ENCODE assay signal across 1 cellular context in genomic region chr6:43021270-43022047, GRCh38.
TF ChIP-seq lines count a peak whose summit lies in the region.

TSS of gene RRP36 (plus strand) at chr6:43021623. CDS start at chr6:43021655, 32 bp downstream.

TF ChIP-seq in K562, 482 proteins besides CTCF, POLR2A, EP300 and RAD21 (continued from another document and continues in another):
- TF ChIP-seq VEZF1 (CRISPR knock-in tag; IDR thresholded peaks at IDR 0.05) = peak; percentile 53
- peak; percentile 23 for TF ChIP-seq PCBP1 (IDR thresholded peaks at IDR 0.05; ENCODE audit: low read depth, low read length, poor library complexity, severe bottlenecking)
- TF ChIP-seq, protein P1, sequence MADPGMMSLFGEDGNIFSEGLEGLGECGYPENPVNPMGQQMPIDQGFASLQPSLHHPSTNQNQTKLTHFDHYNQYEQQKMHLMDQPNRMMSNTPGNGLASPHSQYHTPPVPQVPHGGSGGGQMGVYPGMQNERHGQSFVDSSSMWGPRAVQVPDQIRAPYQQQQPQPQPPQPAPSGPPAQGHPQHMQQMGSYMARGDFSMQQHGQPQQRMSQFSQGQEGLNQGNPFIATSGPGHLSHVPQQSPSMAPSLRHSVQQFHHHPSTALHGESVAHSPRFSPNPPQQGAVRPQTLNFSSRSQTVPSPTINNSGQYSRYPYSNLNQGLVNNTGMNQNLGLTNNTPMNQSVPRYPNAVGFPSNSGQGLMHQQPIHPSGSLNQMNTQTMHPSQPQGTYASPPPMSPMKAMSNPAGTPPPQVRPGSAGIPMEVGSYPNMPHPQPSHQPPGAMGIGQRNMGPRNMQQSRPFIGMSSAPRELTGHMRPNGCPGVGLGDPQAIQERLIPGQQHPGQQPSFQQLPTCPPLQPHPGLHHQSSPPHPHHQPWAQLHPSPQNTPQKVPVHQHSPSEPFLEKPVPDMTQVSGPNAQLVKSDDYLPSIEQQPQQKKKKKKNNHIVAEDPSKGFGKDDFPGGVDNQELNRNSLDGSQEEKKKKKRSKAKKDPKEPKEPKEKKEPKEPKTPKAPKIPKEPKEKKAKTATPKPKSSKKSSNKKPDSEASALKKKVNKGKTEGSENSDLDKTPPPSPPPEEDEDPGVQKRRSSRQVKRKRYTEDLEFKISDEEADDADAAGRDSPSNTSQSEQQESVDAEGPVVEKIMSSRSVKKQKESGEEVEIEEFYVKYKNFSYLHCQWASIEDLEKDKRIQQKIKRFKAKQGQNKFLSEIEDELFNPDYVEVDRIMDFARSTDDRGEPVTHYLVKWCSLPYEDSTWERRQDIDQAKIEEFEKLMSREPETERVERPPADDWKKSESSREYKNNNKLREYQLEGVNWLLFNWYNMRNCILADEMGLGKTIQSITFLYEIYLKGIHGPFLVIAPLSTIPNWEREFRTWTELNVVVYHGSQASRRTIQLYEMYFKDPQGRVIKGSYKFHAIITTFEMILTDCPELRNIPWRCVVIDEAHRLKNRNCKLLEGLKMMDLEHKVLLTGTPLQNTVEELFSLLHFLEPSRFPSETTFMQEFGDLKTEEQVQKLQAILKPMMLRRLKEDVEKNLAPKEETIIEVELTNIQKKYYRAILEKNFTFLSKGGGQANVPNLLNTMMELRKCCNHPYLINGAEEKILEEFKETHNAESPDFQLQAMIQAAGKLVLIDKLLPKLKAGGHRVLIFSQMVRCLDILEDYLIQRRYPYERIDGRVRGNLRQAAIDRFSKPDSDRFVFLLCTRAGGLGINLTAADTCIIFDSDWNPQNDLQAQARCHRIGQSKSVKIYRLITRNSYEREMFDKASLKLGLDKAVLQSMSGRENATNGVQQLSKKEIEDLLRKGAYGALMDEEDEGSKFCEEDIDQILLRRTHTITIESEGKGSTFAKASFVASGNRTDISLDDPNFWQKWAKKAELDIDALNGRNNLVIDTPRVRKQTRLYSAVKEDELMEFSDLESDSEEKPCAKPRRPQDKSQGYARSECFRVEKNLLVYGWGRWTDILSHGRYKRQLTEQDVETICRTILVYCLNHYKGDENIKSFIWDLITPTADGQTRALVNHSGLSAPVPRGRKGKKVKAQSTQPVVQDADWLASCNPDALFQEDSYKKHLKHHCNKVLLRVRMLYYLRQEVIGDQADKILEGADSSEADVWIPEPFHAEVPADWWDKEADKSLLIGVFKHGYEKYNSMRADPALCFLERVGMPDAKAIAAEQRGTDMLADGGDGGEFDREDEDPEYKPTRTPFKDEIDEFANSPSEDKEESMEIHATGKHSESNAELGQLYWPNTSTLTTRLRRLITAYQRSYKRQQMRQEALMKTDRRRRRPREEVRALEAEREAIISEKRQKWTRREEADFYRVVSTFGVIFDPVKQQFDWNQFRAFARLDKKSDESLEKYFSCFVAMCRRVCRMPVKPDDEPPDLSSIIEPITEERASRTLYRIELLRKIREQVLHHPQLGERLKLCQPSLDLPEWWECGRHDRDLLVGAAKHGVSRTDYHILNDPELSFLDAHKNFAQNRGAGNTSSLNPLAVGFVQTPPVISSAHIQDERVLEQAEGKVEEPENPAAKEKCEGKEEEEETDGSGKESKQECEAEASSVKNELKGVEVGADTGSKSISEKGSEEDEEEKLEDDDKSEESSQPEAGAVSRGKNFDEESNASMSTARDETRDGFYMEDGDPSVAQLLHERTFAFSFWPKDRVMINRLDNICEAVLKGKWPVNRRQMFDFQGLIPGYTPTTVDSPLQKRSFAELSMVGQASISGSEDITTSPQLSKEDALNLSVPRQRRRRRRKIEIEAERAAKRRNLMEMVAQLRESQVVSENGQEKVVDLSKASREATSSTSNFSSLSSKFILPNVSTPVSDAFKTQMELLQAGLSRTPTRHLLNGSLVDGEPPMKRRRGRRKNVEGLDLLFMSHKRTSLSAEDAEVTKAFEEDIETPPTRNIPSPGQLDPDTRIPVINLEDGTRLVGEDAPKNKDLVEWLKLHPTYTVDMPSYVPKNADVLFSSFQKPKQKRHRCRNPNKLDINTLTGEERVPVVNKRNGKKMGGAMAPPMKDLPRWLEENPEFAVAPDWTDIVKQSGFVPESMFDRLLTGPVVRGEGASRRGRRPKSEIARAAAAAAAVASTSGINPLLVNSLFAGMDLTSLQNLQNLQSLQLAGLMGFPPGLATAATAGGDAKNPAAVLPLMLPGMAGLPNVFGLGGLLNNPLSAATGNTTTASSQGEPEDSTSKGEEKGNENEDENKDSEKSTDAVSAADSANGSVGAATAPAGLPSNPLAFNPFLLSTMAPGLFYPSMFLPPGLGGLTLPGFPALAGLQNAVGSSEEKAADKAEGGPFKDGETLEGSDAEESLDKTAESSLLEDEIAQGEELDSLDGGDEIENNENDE (IDR thresholded peaks at IDR 0.05; ENCODE audit: low read depth, low read length) = no peak
- TF ChIP-seq TCF7 (IDR thresholded peaks at IDR 0.05; ENCODE audit: borderline replicate concordance) = no peak
- TF ChIP-seq EHMT2 (IDR thresholded peaks at IDR 0.05) = no peak
- 0 out of 2 replicates have a peak, but pooled peaks have one; percentile 27 for TF ChIP-seq PTRF (tag; IDR thresholded peaks at IDR 0.05)
- TF ChIP-seq TRIM28 (IDR thresholded peaks at IDR 0.05) = 0 out of 2 replicates have a peak, but pooled peaks have one; percentile 43
- TF ChIP-seq HNRNPLL (IDR thresholded peaks at IDR 0.05; ENCODE audit: low read depth, low read length, poor library complexity, severe bottlenecking) = no peak
- TF ChIP-seq MCM2 (IDR thresholded peaks at IDR 0.05; ENCODE audit: low read depth) = no peak
- TF ChIP-seq NR2C1 (IDR thresholded peaks at IDR 0.05) = no peak
- peak; percentile 5; the same call in 1 of the 2 replicates for TF ChIP-seq NR2C1 (tag; IDR thresholded peaks at IDR 0.05)
- peak in 1 of 2 experiments; percentile 70; a peak in 1 of 4 replicates for TF ChIP-seq NONO (IDR thresholded peaks at IDR 0.05; ENCODE audit: low read depth in 2 of 2, low read length in 1 of 2)
- no peak for TF ChIP-seq NFE2 (IDR thresholded peaks at IDR 0.05; ENCODE audit: low read depth)
- no peak for TF ChIP-seq PBX2 (CRISPR knock-in tag; IDR thresholded peaks at IDR 0.05; ENCODE audit: low read depth)
- TF ChIP-seq PBX2 (tag; conservative IDR thresholded peaks at IDR 0.05; ENCODE audit: low read depth) = 0 out of 2 replicates have a peak, but pooled peaks have one; percentile 7
- peak; percentile 50; the same call in 1 of the 2 replicates for TF ChIP-seq C11orf30 (IDR thresholded peaks at IDR 0.05; ENCODE audit: low read depth)
- TF ChIP-seq POLR2AphosphoS2 (IDR thresholded peaks at IDR 0.05; ENCODE audit: low read length) = peak; percentile 98; the same call in 1 of the 2 replicates
- peak; percentile 54; the same call in 1 of the 2 replicates for TF ChIP-seq GABPB2 (CRISPR knock-in tag; conservative IDR thresholded peaks at IDR 0.05)
- no peak for TF ChIP-seq ZNF444 (CRISPR knock-in tag; IDR thresholded peaks at IDR 0.05)
- TF ChIP-seq TBL1XR1 (IDR thresholded peaks at IDR 0.05; ENCODE audit: low read length in 2 of 2) = no peak
- no peak for TF ChIP-seq ZNF764 (CRISPR knock-in tag; IDR thresholded peaks at IDR 0.05; ENCODE audit: low read depth)
- TF ChIP-seq ZNF263 (CRISPR knock-in tag; IDR thresholded peaks at IDR 0.05; ENCODE audit: borderline replicate concordance) = peak; percentile 33; the same call in 1 of the 2 replicates
- TF ChIP-seq ZNF644 (tag; IDR thresholded peaks at IDR 0.05; ENCODE audit: low read depth) = peak; percentile 26
- TF ChIP-seq KDM2B (CRISPR knock-in tag; IDR thresholded peaks at IDR 0.05) = no peak
- peak; percentile 61 for TF ChIP-seq NFRKB (IDR thresholded peaks at IDR 0.05; ENCODE audit: low read depth)
- peak; percentile 61 for TF ChIP-seq HCFC1 (IDR thresholded peaks at IDR 0.05; ENCODE audit: low read depth, low read length)
- no peak for TF ChIP-seq NR3C1 (CRISPR knock-in tag; IDR thresholded peaks at IDR 0.05)
- no peak for TF ChIP-seq ZNF3 (CRISPR knock-in tag; IDR thresholded peaks at IDR 0.05)
- TF ChIP-seq POLR3G (IDR thresholded peaks at IDR 0.05; ENCODE audit: extremely low read depth, insufficient read length, insufficient replicate concordance) = no peak
- TF ChIP-seq SMARCA4 (IDR thresholded peaks at IDR 0.05) = no peak
- peak; percentile 46; the same call in 1 of the 2 replicates for TF ChIP-seq JUND (IDR thresholded peaks at IDR 0.05; ENCODE audit: borderline replicate concordance, low read depth, low read length)
- TF ChIP-seq JUND (tag; IDR thresholded peaks at IDR 0.05; ENCODE audit: borderline replicate concordance, low read depth, low read length) = no peak; the same call in 2 of the 3 replicates
- TF ChIP-seq PATZ1 (CRISPR knock-in tag; IDR thresholded peaks at IDR 0.05; ENCODE audit: borderline replicate concordance) = no peak
- TF ChIP-seq STAT5A (IDR thresholded peaks at IDR 0.05; ENCODE audit: borderline replicate concordance, low read length) = no peak
- TF ChIP-seq CREB3L1 (IDR thresholded peaks at IDR 0.05; ENCODE audit: borderline replicate concordance, low read depth) = peak; percentile 86; the same call in 1 of the 2 replicates
- TF ChIP-seq, protein P2, sequence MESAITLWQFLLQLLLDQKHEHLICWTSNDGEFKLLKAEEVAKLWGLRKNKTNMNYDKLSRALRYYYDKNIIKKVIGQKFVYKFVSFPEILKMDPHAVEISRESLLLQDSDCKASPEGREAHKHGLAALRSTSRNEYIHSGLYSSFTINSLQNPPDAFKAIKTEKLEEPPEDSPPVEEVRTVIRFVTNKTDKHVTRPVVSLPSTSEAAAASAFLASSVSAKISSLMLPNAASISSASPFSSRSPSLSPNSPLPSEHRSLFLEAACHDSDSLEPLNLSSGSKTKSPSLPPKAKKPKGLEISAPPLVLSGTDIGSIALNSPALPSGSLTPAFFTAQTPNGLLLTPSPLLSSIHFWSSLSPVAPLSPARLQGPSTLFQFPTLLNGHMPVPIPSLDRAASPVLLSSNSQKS (CRISPR knock-in tag; IDR thresholded peaks at IDR 0.05) = 0 out of 2 replicates have a peak, but pooled peaks have one; percentile 15
- TF ChIP-seq PHF8 (IDR thresholded peaks at IDR 0.05; ENCODE audit: borderline replicate concordance, low read length) = peak; percentile 81; the same call in 1 of the 2 replicates
- TF ChIP-seq JUN (IDR thresholded peaks at IDR 0.05; ENCODE audit: borderline replicate concordance, low read depth, low read length) = no peak
- TF ChIP-seq JUN (CRISPR knock-in tag; IDR thresholded peaks at IDR 0.05; ENCODE audit: borderline replicate concordance) = no peak
- no peak for TF ChIP-seq SAFB2 (IDR thresholded peaks at IDR 0.05; ENCODE audit: borderline replicate concordance, low read depth, low read length, severe bottlenecking)
- no peak for TF ChIP-seq NCOA2 (IDR thresholded peaks at IDR 0.05; ENCODE audit: partially characterized antibody in 2 of 2)
- TF ChIP-seq ARNT (IDR thresholded peaks at IDR 0.05) = 0 out of 4 replicates have a peak, but pooled peaks have one; percentile 26 to 38
- no peak for TF ChIP-seq BRD9 (IDR thresholded peaks at IDR 0.05; ENCODE audit: low read depth, partially characterized antibody)
- TF ChIP-seq DIDO1 (tag; IDR thresholded peaks at IDR 0.05; ENCODE audit: low read depth) = peak; percentile 59; the same call in 1 of the 2 replicates
- TF ChIP-seq POLR2G (IDR thresholded peaks at IDR 0.05; ENCODE audit: low read depth, low read length) = peak; percentile 92
- TF ChIP-seq U2AF2 (optimal IDR thresholded peaks at IDR 0.05; ENCODE audit: low read depth, low read length) = no peak
